Comparison of ENCODE assay signal across 1 cellular context in genomic region chr2:205845446-205845845, GRCh38.
TF ChIP-seq lines count a peak whose summit lies in the region.

No MANE protein-coding gene starts in this region.

TF ChIP-seq in SK-N-SH, 30 proteins besides CTCF, POLR2A, EP300 and RAD21 (continued from another document):
- TF ChIP-seq REST (IDR thresholded peaks at IDR 0.05; ENCODE audit: low read depth, low read length): no peak
TF ChIP-seq in SK-N-SH: peak in this region for 0.
